In the genomic region with DNA sequence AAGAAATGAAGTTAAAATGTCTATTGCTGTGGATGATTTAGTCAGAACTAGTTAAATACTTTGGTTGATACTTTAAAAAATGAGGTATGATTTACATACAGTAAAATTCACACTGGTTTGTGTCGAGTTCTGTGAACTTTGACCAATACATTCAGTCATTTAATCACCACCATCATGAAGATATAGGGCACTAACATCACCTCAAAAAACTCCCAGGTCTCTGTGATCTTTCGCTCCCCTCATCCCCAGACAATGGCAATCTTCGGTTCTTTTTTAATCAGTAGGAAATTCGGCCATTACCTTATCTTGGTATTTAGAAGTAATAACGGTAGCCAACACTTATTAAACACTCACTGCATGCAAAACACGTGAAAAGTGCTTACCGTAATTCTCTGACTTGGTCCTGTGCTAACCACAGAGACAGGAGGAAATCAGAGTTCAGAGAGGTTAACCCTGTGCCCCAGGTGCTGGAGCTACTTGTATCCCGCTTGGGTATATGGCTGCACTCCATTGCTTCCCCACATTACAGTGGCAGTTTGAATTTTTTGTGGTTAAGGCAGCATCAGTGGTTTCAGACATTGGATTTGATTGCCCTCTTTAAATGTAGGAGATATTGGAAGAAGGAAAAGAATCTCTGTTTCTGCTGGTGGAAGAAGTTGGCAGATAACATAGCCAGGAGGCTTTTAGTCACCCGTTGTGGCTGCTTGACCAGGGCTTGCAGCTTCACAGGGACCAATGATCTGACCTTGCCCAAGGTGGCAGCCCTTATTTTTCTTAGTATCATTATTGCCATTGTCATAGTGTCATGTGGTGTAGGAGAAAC, we compare ENCODE assay signal across 9 cellular contexts. TPM values are rescaled to one million over a fixed set of nuclear protein-coding genes. Genes with fewer than 3 reads are reported as not detected.
DNase-seq lines count a peak whose midpoint lies in the region; ATAC-seq and TF ChIP-seq lines count a peak whose summit lies in the region.
"Had no signal": no experiment of that assay in that cellular context is flagged by ENCODE, and none has a peak within 500 bp of the region (broad histone marks: within the 10 kb centered on the region; RNA-seq: fewer than 3 reads in every experiment).

No MANE protein-coding gene starts in this region.

- peak; percentile 44 for ATAC-seq in GM21447 (IDR thresholded peaks at IDR 0.05; ENCODE audit: unreplicated experiment)
- ATAC-seq: HCT116 had no signal

- H3K4me3 ChIP-seq in GM12864 (ENCODE audit: low read depth, low read length): peak overlapping the region; percentile 29; the same call in 1 of the 2 replicates

- TF ChIP-seq CTCF in GM12864 (IDR thresholded peaks at IDR 0.05; ENCODE audit: low read depth, low read length, missing control alignments): no peak

- DNase-seq in GM12864 (ENCODE audit: low read depth) (no peak), HT1080 (ENCODE audit: low read depth) (peak; percentile 63), fibroblast of peridontal ligament (ENCODE audit: extremely low read depth) (peak; percentile 62), NK-92 (lab: John Stamatoyannopoulos, UW; ENCODE audit: unreplicated experiment) (no peak), occipital lobe (lab: John Stamatoyannopoulos, UW) (no peak), GDM1 (lab: John Stamatoyannopoulos, UW) (no peak), NOMO-1 (lab: John Stamatoyannopoulos, UW; ENCODE audit: unreplicated experiment in 2 of 2) (no peak)

RNA-seq across cellular contexts. Expression of gene PLCL2, which starts 4.2 kb away (rescaled TPM):
- total RNA-seq in HT1080 (2014; rRNA removed; shearing (Covaris generic)): 11.1 and 11.5 TPM in 2 replicates
- polyA plus RNA-seq in HT1080 (2015; cell fraction: cytosol; rRNA removed): 5.2 and 5.7 TPM in 2 replicates
- polyA plus RNA-seq in HT1080 (2015; cell fraction: nucleus; rRNA removed): 3.5 and 4.1 TPM in 2 replicates
- 128 TPM for total RNA-seq in occipital lobe

Comparison
In these comparisons a context has a peak if more than half of its experiments do, and no peak if none do; other contexts are left out.
1. DNase-seq: peak in HT1080 (single experiment) and fibroblast of peridontal ligament (single experiment); none in GM12864 (single experiment), NK-92 (single experiment), occipital lobe (single experiment), GDM1 (single experiment) and NOMO-1 (0 of 2).
2. RNA of gene PLCL2, which starts 4.2 kb away (total RNA-seq): 128 TPM in occipital lobe (single experiment); 11.1 to 11.5 TPM in HT1080; every median in the first group is over 10 times any median in the second.